In genomic region chr17:55326030-55326429, GRCh38 we compare ENCODE assay signal across 41 cellular contexts.
"Had no signal": no experiment of that assay in that cellular context is flagged by ENCODE, and none has a peak within 500 bp of the region (broad histone marks: within the 10 kb centered on the region; RNA-seq: fewer than 3 reads in every experiment).

No MANE protein-coding gene starts in this region.

- H3K4me3 ChIP-seq: adrenal gland, ascending aorta, body of pancreas, breast epithelium, cardiac muscle cell had no signal

- H3K4me3 Mint-ChIP-seq: activated naive CD4-positive, alpha-beta T cell treated with anti-CD3 and anti-CD28 coated beads for 36 hours; activated naive CD4-positive, alpha-beta T cell treated with anti-CD3 and anti-CD28 coated beads, Interleukin-2, amount 10 ng/mL, durations not matched to agents 7 days and 5 days; activated naive CD4-positive, alpha-beta T cell treated with anti-CD3 and anti-CD28 coated beads, Interleukin-2, amount 50 U/mL, for 24 hours; activated naive CD8-positive, alpha-beta T cell; activated naive CD8-positive, alpha-beta T cell treated with anti-CD3 and anti-CD28 coated beads for 36 hours; activated naive CD8-positive, alpha-beta T cell treated with anti-CD3 and anti-CD28 coated beads, Interleukin-2, amount 10 ng/mL, durations not matched to agents 7 days and 5 days; activated naive CD8-positive, alpha-beta T cell treated with anti-CD3 and anti-CD28 coated beads, Interleukin-2, amount 50 U/mL, for 24 hours; activated T-cell treated with anti-CD3 and anti-CD28 coated beads, Interleukin-2, amount 50 U/mL, for 24 hours; activated T-cell treated with anti-CD3 and anti-CD28 coated beads, Interleukin-2, amount 50 U/mL, for 4 hours; activated T-cell treated with anti-CD3 and anti-CD28 coated beads, Interleukin-2, amount 50 U/mL, for 72 hours; activated T-helper 1 cell treated with anti-CD3 and anti-CD28 coated beads, Interleukin-12 subunit alpha, Interleukin-12 subunit beta, Interleukin-2, Interleukin-4 antibody, amounts not matched to agents 30 ng/mL and 10 ng/mL and 1 ng/mL, durations not matched to agents 14 hours and 24 hours and 36 hours; activated T-helper 17 cell treated with anti-CD3 and anti-CD28 coated beads, Interleukin-2, amount 50 U/mL, for 72 hours; brain; central memory CD8-positive, alpha-beta T cell had no signal

- H3K27ac Mint-ChIP-seq: activated naive CD4-positive, alpha-beta T cell treated with anti-CD3 and anti-CD28 coated beads for 36 hours; activated naive CD4-positive, alpha-beta T cell treated with anti-CD3 and anti-CD28 coated beads, Interleukin-2, amount 10 ng/mL, durations not matched to agents 7 days and 5 days; activated naive CD4-positive, alpha-beta T cell treated with anti-CD3 and anti-CD28 coated beads, Interleukin-2, amount 50 U/mL, for 24 hours; activated naive CD4-positive, alpha-beta T cell treated with anti-CD3 and anti-CD28 coated beads, Interleukin-2, amount 50 U/mL, for 72 hours; activated naive CD8-positive, alpha-beta T cell; activated naive CD8-positive, alpha-beta T cell treated with anti-CD3 and anti-CD28 coated beads for 36 hours; activated naive CD8-positive, alpha-beta T cell treated with anti-CD3 and anti-CD28 coated beads, Interleukin-2, amount 10 ng/mL, durations not matched to agents 7 days and 5 days; activated naive CD8-positive, alpha-beta T cell treated with anti-CD3 and anti-CD28 coated beads, Interleukin-2, amount 50 U/mL, for 24 hours; activated T-cell treated with anti-CD3 and anti-CD28 coated beads, Interleukin-2, amount 50 U/mL, for 24 hours; activated T-cell treated with anti-CD3 and anti-CD28 coated beads, Interleukin-2, amount 50 U/mL, for 72 hours; activated T-helper 1 cell treated with anti-CD3 and anti-CD28 coated beads, Interleukin-12 subunit alpha, Interleukin-12 subunit beta, Interleukin-2, Interleukin-4 antibody, amounts not matched to agents 30 ng/mL and 10 ng/mL and 1 ng/mL, durations not matched to agents 14 hours and 24 hours and 36 hours; activated T-helper 17 cell treated with anti-CD3 and anti-CD28 coated beads, Interleukin-2, amount 50 U/mL, for 72 hours; activated T-helper 2 cell treated with anti-CD3 and anti-CD28 coated beads, Interferon-gamma antibody, Interleukin-2, Interleukin-4, amounts not matched to agents 10 μg/mL and 5 μg/mL and 100 μg/mL, durations not matched to agents 14 hours and 24 hours and 36 hours; brain had no signal

- DNase-seq: activated effector memory CD4-positive, alpha-beta T cell treated with anti-CD3 and anti-CD28 coated beads, Interleukin-2, amount 50 U/mL, for 16 hours; activated effector memory CD4-positive, alpha-beta T cell treated with Interleukin-2 at 50 U/mL for 16 hours; activated gamma-delta T cell; activated gamma-delta T cell treated with Interleukin-2 at 50 U/mL for 16 hours; activated naive CD4-positive, alpha-beta T cell; activated naive CD4-positive, alpha-beta T cell treated with anti-CD3 and anti-CD28 coated beads for 36 hours; activated naive CD4-positive, alpha-beta T cell treated with anti-CD3 and anti-CD28 coated beads, Interleukin-2, amount 10 ng/mL, durations not matched to agents 7 days and 5 days; activated naive CD4-positive, alpha-beta T cell treated with anti-CD3 and anti-CD28 coated beads, Interleukin-2, amount 50 U/mL, for 16 hours; activated naive CD4-positive, alpha-beta T cell treated with Interleukin-2 at 50 U/mL for 16 hours; activated naive CD8-positive, alpha-beta T cell treated with anti-CD3 and anti-CD28 coated beads for 36 hours; activated naive CD8-positive, alpha-beta T cell treated with anti-CD3 and anti-CD28 coated beads, Interleukin-2, amount 10 ng/mL, durations not matched to agents 7 days and 5 days; activated naive CD8-positive, alpha-beta T cell treated with anti-CD3 and anti-CD28 coated beads, Interleukin-2, amount 50 U/mL, for 24 hours; activated T-cell treated with anti-CD3 and anti-CD28 coated beads for 4 hours; activated T-cell treated with anti-CD3 and anti-CD28 coated beads, Interleukin-2, amount 50 U/mL, for 1 hour; activated T-cell treated with anti-CD3 and anti-CD28 coated beads, Interleukin-2, amount 50 U/mL, for 24 hours; activated T-cell treated with anti-CD3 and anti-CD28 coated beads, Interleukin-2, amount 50 U/mL, for 4 hours; activated T-cell treated with anti-CD3 and anti-CD28 coated beads, Interleukin-2, amount 50 U/mL, for 48 hours; activated T-cell treated with anti-CD3 and anti-CD28 coated beads, Interleukin-2, amount 50 U/mL, for 72 hours; amniotic stem cell; amygdala; anterior cingulate cortex; aorta; body of pancreas; brain microvascular endothelial cell; caudate nucleus; central memory CD4-positive, alpha-beta T cell; cerebellar nuclear complex had no signal

- H3K4me1 Mint-ChIP-seq: activated naive CD4-positive, alpha-beta T cell treated with anti-CD3 and anti-CD28 coated beads, Interleukin-2, amount 10 ng/mL, durations not matched to agents 7 days and 5 days; activated naive CD4-positive, alpha-beta T cell treated with anti-CD3 and anti-CD28 coated beads, Interleukin-2, amount 50 U/mL, for 24 hours; activated naive CD8-positive, alpha-beta T cell treated with anti-CD3 and anti-CD28 coated beads for 36 hours; activated naive CD8-positive, alpha-beta T cell treated with anti-CD3 and anti-CD28 coated beads, Interleukin-2, amount 50 U/mL, for 24 hours; activated T-helper 17 cell treated with anti-CD3 and anti-CD28 coated beads, Interleukin-2, amount 50 U/mL, for 72 hours; brain; central memory CD8-positive, alpha-beta T cell had no signal

- ATAC-seq: activated naive CD4-positive, alpha-beta T cell treated with anti-CD3 and anti-CD28 coated beads, Interleukin-2, amount 50 U/mL, for 72 hours; activated naive CD8-positive, alpha-beta T cell treated with anti-CD3 and anti-CD28 coated beads, Interleukin-2, amount 50 U/mL, for 24 hours; activated T-cell treated with anti-CD3 and anti-CD28 coated beads, Interleukin-2, amount 50 U/mL, for 4 hours; activated T-cell treated with anti-CD3 and anti-CD28 coated beads, Interleukin-2, amount 50 U/mL, for 72 hours; activated T-helper 17 cell treated with anti-CD3 and anti-CD28 coated beads, Interleukin-2, amount 50 U/mL, for 72 hours; body of pancreas had no signal

- H3K9me3 Mint-ChIP-seq: activated naive CD4-positive, alpha-beta T cell treated with anti-CD3 and anti-CD28 coated beads, Interleukin-2, amount 10 ng/mL, durations not matched to agents 7 days and 5 days; activated naive CD4-positive, alpha-beta T cell treated with anti-CD3 and anti-CD28 coated beads, Interleukin-2, amount 50 U/mL, for 24 hours; activated naive CD8-positive, alpha-beta T cell treated with anti-CD3 and anti-CD28 coated beads, Interleukin-2, amount 50 U/mL, for 24 hours; activated T-cell treated with anti-CD3 and anti-CD28 coated beads, Interleukin-2, amount 50 U/mL, for 4 hours; central memory CD8-positive, alpha-beta T cell had no signal

- FAIRE-seq: astrocyte, bronchial epithelial cell had no signal

- H3K9me3 ChIP-seq: adrenal gland, ascending aorta, body of pancreas, breast epithelium had no signal

- H3K36me3 Mint-ChIP-seq: activated naive CD4-positive, alpha-beta T cell treated with anti-CD3 and anti-CD28 coated beads, Interleukin-2, amount 10 ng/mL, durations not matched to agents 7 days and 5 days; activated naive CD4-positive, alpha-beta T cell treated with anti-CD3 and anti-CD28 coated beads, Interleukin-2, amount 50 U/mL, for 24 hours; activated naive CD8-positive, alpha-beta T cell treated with anti-CD3 and anti-CD28 coated beads, Interleukin-2, amount 10 ng/mL, durations not matched to agents 7 days and 5 days; brain had no signal

- H3K36me3 ChIP-seq: ascending aorta, brain microvascular endothelial cell, breast epithelium, cardiac muscle cell had no signal

- H3K4me1 ChIP-seq: ascending aorta, body of pancreas, breast epithelium had no signal

- H3K27me3 ChIP-seq: adrenal gland, ascending aorta, body of pancreas, brain microvascular endothelial cell, breast epithelium, cardiac muscle cell had no signal

- H3K27me3 Mint-ChIP-seq: activated naive CD4-positive, alpha-beta T cell treated with anti-CD3 and anti-CD28 coated beads, Interleukin-2, amount 50 U/mL, for 24 hours; activated naive CD8-positive, alpha-beta T cell; activated naive CD8-positive, alpha-beta T cell treated with anti-CD3 and anti-CD28 coated beads for 36 hours; activated naive CD8-positive, alpha-beta T cell treated with anti-CD3 and anti-CD28 coated beads, Interleukin-2, amount 10 ng/mL, durations not matched to agents 7 days and 5 days; activated T-helper 17 cell treated with anti-CD3 and anti-CD28 coated beads, Interleukin-2, amount 50 U/mL, for 72 hours had no signal

- H3K27ac ChIP-seq: adrenal gland, ascending aorta, body of pancreas, brain microvascular endothelial cell, breast epithelium, cardiac muscle cell had no signal
